13 cellular contexts compared by ENCODE assay signal in genomic region chr15:25435474-25436243, GRCh38. TPM values are rescaled to one million over a fixed set of nuclear protein-coding genes. Genes with fewer than 3 reads are reported as not detected.
DNase-seq lines count a peak whose midpoint lies in the region; ATAC-seq and TF ChIP-seq lines count a peak whose summit lies in the region.
"Had no signal": no experiment of that assay in that cellular context is flagged by ENCODE, and none has a peak within 500 bp of the region (broad histone marks: within the 10 kb centered on the region; RNA-seq: fewer than 3 reads in every experiment).

No MANE protein-coding gene starts in this region.

- ATAC-seq in activated T-cell treated with anti-CD3 and anti-CD28 coated beads, Interleukin-2, amount 50 U/mL, for 72 hours (replicated peaks in 1 of 2), result no peak
- no peak for ATAC-seq in stimulated activated effector memory CD8-positive, alpha-beta T cell treated with anti-CD3 and anti-CD28 coated beads, Interleukin-12 subunit alpha, Interleukin-12 subunit beta, amount 100 ng/mL, for 72 hours
- ATAC-seq in GM21390 (IDR thresholded peaks at IDR 0.05; ENCODE audit: unreplicated experiment), result no peak
- no peak for ATAC-seq in HG03108 (IDR thresholded peaks at IDR 0.05; ENCODE audit: unreplicated experiment)
- ATAC-seq: gastroesophageal sphincter had no signal

- peak overlapping the region; percentile 70 to 84 for H3K4me3 Mint-ChIP-seq in activated T-cell treated with anti-CD3 and anti-CD28 coated beads, Interleukin-2, amount 50 U/mL, for 72 hours
- peak overlapping the region; percentile 56 for H3K4me3 Mint-ChIP-seq in glutamatergic neuron (ENCODE audit: unreplicated experiment)
- peak overlapping the region; percentile 80 for H3K4me3 Mint-ChIP-seq in stimulated activated effector memory CD8-positive, alpha-beta T cell treated with anti-CD3 and anti-CD28 coated beads, Interleukin-12 subunit alpha, Interleukin-12 subunit beta, amount 100 ng/mL, for 72 hours

- no peaks in the 10 kb centered on the region for H3K9me3 Mint-ChIP-seq in activated T-cell treated with anti-CD3 and anti-CD28 coated beads, Interleukin-2, amount 50 U/mL, for 72 hours
- H3K9me3 Mint-ChIP-seq in glutamatergic neuron (ENCODE audit: unreplicated experiment), result peaks cover 7% of the 10 kb centered on the region
- H3K9me3 Mint-ChIP-seq in stimulated activated effector memory CD8-positive, alpha-beta T cell treated with anti-CD3 and anti-CD28 coated beads, Interleukin-12 subunit alpha, Interleukin-12 subunit beta, amount 100 ng/mL, for 72 hours, result no peaks in the 10 kb centered on the region

- peak overlapping the region; percentile 99 for H3K27ac ChIP-seq in VCaP
- H3K27ac ChIP-seq: dorsolateral prefrontal cortex, spleen had no signal

- H3K27me3 Mint-ChIP-seq in activated T-cell treated with anti-CD3 and anti-CD28 coated beads, Interleukin-2, amount 50 U/mL, for 72 hours (ENCODE audit: low read depth), result no peaks in the 10 kb centered on the region
- no peaks in the 10 kb centered on the region for H3K27me3 Mint-ChIP-seq in glutamatergic neuron (ENCODE audit: unreplicated experiment)

- H3K4me1 Mint-ChIP-seq in activated T-cell treated with anti-CD3 and anti-CD28 coated beads, Interleukin-2, amount 50 U/mL, for 72 hours (ENCODE audit: low read depth), result peaks cover 51% of the 10 kb centered on the region
- peaks cover 16% of the 10 kb centered on the region for H3K4me1 Mint-ChIP-seq in glutamatergic neuron (ENCODE audit: low read depth, unreplicated experiment)
- H3K4me1 Mint-ChIP-seq in stimulated activated effector memory CD8-positive, alpha-beta T cell treated with anti-CD3 and anti-CD28 coated beads, Interleukin-12 subunit alpha, Interleukin-12 subunit beta, amount 100 ng/mL, for 72 hours, result peaks cover 43% of the 10 kb centered on the region

- no peak for DNase-seq in activated T-cell treated with anti-CD3 and anti-CD28 coated beads, Interleukin-2, amount 50 U/mL, for 72 hours
- DNase-seq in activated T-cell treated with anti-CD3 and anti-CD28 coated beads, Interleukin-2, amount 50 U/mL, for 1 hour, result no peak
- DNase-seq in glutamatergic neuron (no peak), NCI-H1694 (lab: John Stamatoyannopoulos, UW) (no peak)
- no peak for DNase-seq in stimulated activated effector memory CD8-positive, alpha-beta T cell treated with anti-CD3 and anti-CD28 coated beads, Interleukin-12 subunit alpha, Interleukin-12 subunit beta, amount 100 ng/mL, for 72 hours (ENCODE audit: low spot score in 2 of 2)
- DNase-seq: dorsolateral prefrontal cortex, NCI-H1436 treated with DMSO at 0.1 percent for 48 hours, NCI-H774, spleen had no signal

- peaks cover 4 to 10% of the 10 kb centered on the region in 2 donors for H3K36me3 Mint-ChIP-seq in activated T-cell treated with anti-CD3 and anti-CD28 coated beads, Interleukin-2, amount 50 U/mL, for 72 hours (ENCODE audit: insufficient read depth in 2 of 2)
- H3K36me3 Mint-ChIP-seq in glutamatergic neuron (ENCODE audit: unreplicated experiment), result no peaks in the 10 kb centered on the region
- peaks cover 4% of the 10 kb centered on the region for H3K36me3 Mint-ChIP-seq in stimulated activated effector memory CD8-positive, alpha-beta T cell treated with anti-CD3 and anti-CD28 coated beads, Interleukin-12 subunit alpha, Interleukin-12 subunit beta, amount 100 ng/mL, for 72 hours

- H3K27ac Mint-ChIP-seq in activated T-cell treated with anti-CD3 and anti-CD28 coated beads, Interleukin-2, amount 50 U/mL, for 72 hours, result peak overlapping the region; percentile 71
- H3K27ac Mint-ChIP-seq in glutamatergic neuron (ENCODE audit: unreplicated experiment), result no peak overlapping the region
- no peak overlapping the region for H3K27ac Mint-ChIP-seq in stimulated activated effector memory CD8-positive, alpha-beta T cell treated with anti-CD3 and anti-CD28 coated beads, Interleukin-12 subunit alpha, Interleukin-12 subunit beta, amount 100 ng/mL, for 72 hours

- no peak for TF ChIP-seq CTCF in VCaP (conservative IDR thresholded peaks at IDR 0.05)
- no peak for TF ChIP-seq CTCF in glutamatergic neuron (IDR thresholded peaks at IDR 0.05; ENCODE audit: partially characterized antibody, unreplicated experiment)

RNA-seq across cellular contexts. Expression of gene UBE3A, which starts 3.2 kb away (rescaled TPM):
- 100 to 1,000 TPM; 107 to 121 TPM for total RNA-seq in activated T-cell treated with anti-CD3 and anti-CD28 coated beads, Interleukin-2, amount 50 U/mL, for 72 hours
- total RNA-seq in glutamatergic neuron (ENCODE audit: unreplicated experiment), result 152 TPM
